Comparison of ENCODE assay signal across 22 cellular contexts in the genomic region with DNA sequence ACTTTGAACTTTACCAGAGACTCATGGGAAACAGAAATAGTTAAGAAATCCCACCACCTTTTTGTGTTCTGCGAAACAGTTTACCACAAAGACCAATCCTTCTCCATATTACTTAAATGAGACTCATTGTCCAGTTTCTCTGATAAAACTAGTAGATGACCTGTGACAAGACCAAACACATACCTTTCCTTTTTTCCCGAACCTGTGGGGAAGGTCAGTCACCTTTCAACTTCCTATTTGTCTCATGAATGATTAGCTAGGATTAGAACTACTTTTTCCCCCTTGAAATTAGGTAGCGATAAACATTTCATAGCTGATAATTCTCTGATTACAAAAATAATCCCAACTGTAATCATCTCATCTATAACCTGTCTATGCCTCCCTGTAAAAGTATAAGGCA.
"Had no signal": no experiment of that assay in that cellular context is flagged by ENCODE, and none has a peak within 500 bp of the region (broad histone marks: within the 10 kb centered on the region; RNA-seq: fewer than 3 reads in every experiment).

No MANE protein-coding gene starts in this region.

- DNase-seq: activated CD4-positive, alpha-beta T cell treated with anti-CD3 and anti-CD28 coated beads for 36 hours; activated CD4-positive, alpha-beta T cell treated with anti-CD3 and anti-CD28 coated beads, Interleukin-2, amount 50 U/mL, for 4 hours; activated CD8-positive, alpha-beta memory T cell treated with anti-CD3 and anti-CD28 coated beads, Interleukin-2, amount 50 U/mL, for 48 hours; activated naive CD4-positive, alpha-beta T cell treated with Interleukin-2 at 50 U/mL for 16 hours; cortex of kidney; esophagus squamous epithelium; gastrocnemius medialis; hippocampal formation; left ventricle myocardium inferior; mammary epithelial cell; naive thymus-derived CD8-positive, alpha-beta T cell; retina; sigmoid colon; stimulated activated CD4-positive, alpha-beta T cell treated with anti-CD3 and anti-CD28 coated beads, Interleukin-15, amount 100 ng/mL, for 24 hours; testis had no signal

- H3K27ac ChIP-seq: cardiac muscle cell, esophagus squamous epithelium, left ventricle myocardium inferior, sigmoid colon, testis had no signal

- H3K36me3 Mint-ChIP-seq: mesothelial cell of epicardium; naive thymus-derived CD8-positive, alpha-beta T cell; stimulated activated memory B cell treated with anti-CD40 and anti-IgM and Interleukin-4, amounts not matched to agents 10 μg/mL and 1 μg/mL and 100 μg/mL, for 72 hours had no signal

- H3K27me3 ChIP-seq: cardiac muscle cell, esophagus squamous epithelium, gastrocnemius medialis, sigmoid colon, testis, upper lobe of left lung had no signal

- H3K27ac Mint-ChIP-seq: activated CD4-positive, alpha-beta T cell treated with anti-CD3 and anti-CD28 coated beads for 36 hours; endodermal cell; mesothelial cell of epicardium; naive thymus-derived CD8-positive, alpha-beta T cell; stimulated activated memory B cell treated with anti-CD40 and anti-IgM and Interleukin-4, amounts not matched to agents 10 μg/mL and 1 μg/mL and 100 μg/mL, for 72 hours; T-helper 1 cell treated with Interleukin-12 subunit alpha and Interleukin-12 subunit beta and Interleukin-4 antibody, amounts not matched to agents 30 μg/mL and 1 μg/mL, for 36 hours had no signal

- H3K9me3 Mint-ChIP-seq: endodermal cell; mesothelial cell of epicardium; naive thymus-derived CD8-positive, alpha-beta T cell; stimulated activated memory B cell treated with anti-CD40 and anti-IgM and Interleukin-4, amounts not matched to agents 10 μg/mL and 1 μg/mL and 100 μg/mL, for 72 hours; T-helper 1 cell treated with Interleukin-12 subunit alpha and Interleukin-12 subunit beta and Interleukin-4 antibody, amounts not matched to agents 30 μg/mL and 1 μg/mL, for 36 hours had no signal

- H3K36me3 ChIP-seq: cardiac muscle cell, esophagus squamous epithelium, gastrocnemius medialis, left ventricle myocardium inferior, sigmoid colon, upper lobe of left lung had no signal

- H3K4me3 ChIP-seq: cardiac muscle cell, esophagus squamous epithelium, gastrocnemius medialis, left ventricle myocardium inferior, sigmoid colon, smooth muscle cell, testis, upper lobe of left lung had no signal

- H3K4me3 Mint-ChIP-seq: activated CD4-positive, alpha-beta T cell treated with anti-CD3 and anti-CD28 coated beads for 36 hours; endodermal cell; mesothelial cell of epicardium; stimulated activated memory B cell treated with anti-CD40 and anti-IgM and Interleukin-4, amounts not matched to agents 10 μg/mL and 1 μg/mL and 100 μg/mL, for 72 hours; T-helper 1 cell treated with Interleukin-12 subunit alpha and Interleukin-12 subunit beta and Interleukin-4 antibody, amounts not matched to agents 30 μg/mL and 1 μg/mL, for 36 hours had no signal

- ATAC-seq: activated CD4-positive, alpha-beta T cell treated with anti-CD3 and anti-CD28 coated beads for 36 hours; gastrocnemius medialis; naive thymus-derived CD8-positive, alpha-beta T cell; stimulated activated memory B cell treated with anti-CD40 and anti-IgM and Interleukin-4, amounts not matched to agents 10 μg/mL and 1 μg/mL and 100 μg/mL, for 72 hours had no signal

- H3K9me3 ChIP-seq: esophagus squamous epithelium, gastrocnemius medialis, left ventricle myocardium inferior, sigmoid colon, testis, upper lobe of left lung had no signal

- H3K27me3 Mint-ChIP-seq: activated CD4-positive, alpha-beta T cell treated with anti-CD3 and anti-CD28 coated beads for 36 hours; naive thymus-derived CD8-positive, alpha-beta T cell; stimulated activated memory B cell treated with anti-CD40 and anti-IgM and Interleukin-4, amounts not matched to agents 10 μg/mL and 1 μg/mL and 100 μg/mL, for 72 hours had no signal
